9 cellular contexts compared by ENCODE assay signal in genomic region chr1:89519779-89520358, GRCh38. TPM values are rescaled to one million over a fixed set of nuclear protein-coding genes. Genes with fewer than 3 reads are reported as not detected.
DNase-seq lines count a peak whose midpoint lies in the region; ATAC-seq and TF ChIP-seq lines count a peak whose summit lies in the region.
"Had no signal": no experiment of that assay in that cellular context is flagged by ENCODE, and none has a peak within 500 bp of the region (broad histone marks: within the 10 kb centered on the region; RNA-seq: fewer than 3 reads in every experiment).

No MANE protein-coding gene starts in this region.

- H3K4me2 ChIP-seq in SK-N-SH: no peak overlapping the region

- H3K9me3 Mint-ChIP-seq in CD4-positive, CD25-positive, alpha-beta regulatory T cell: no peaks in the 10 kb centered on the region

- TF ChIP-seq EP300 in SK-N-SH (IDR thresholded peaks at IDR 0.05; ENCODE audit: borderline replicate concordance in 1 of 2, low read depth in 1 of 2, low read length in 1 of 2): no peak

- H3K27ac Mint-ChIP-seq in CD4-positive, CD25-positive, alpha-beta regulatory T cell: no peak overlapping the region

- WGBS in SK-N-SH (ENCODE audit: low lambda C conversion rate): 98% methylated on average over 1 of the region's 1 CpG

- H3K27ac ChIP-seq in CD4-positive, CD25-positive, alpha-beta regulatory T cell (ENCODE audit: insufficient read depth, low read length, poor library complexity, severe bottlenecking): no peak overlapping the region
- H3K27ac ChIP-seq in SK-N-SH (ENCODE audit: low read depth in 2 of 2, low read length in 1 of 2): no peak overlapping the region
- H3K27ac ChIP-seq: skin epidermis had no signal

- peak; percentile 44 to 56 for ATAC-seq in CD4-positive, CD25-positive, alpha-beta regulatory T cell (ENCODE audit: low read depth in 2 of 2)
- ATAC-seq in GM18520 (IDR thresholded peaks at IDR 0.05; ENCODE audit: unreplicated experiment) (peak; percentile 49), HG03432 (IDR thresholded peaks at IDR 0.05; ENCODE audit: unreplicated experiment) (peak; percentile 36)

- peaks cover 19% of the 10 kb centered on the region for H3F3A ChIP-seq in SK-N-SH (replicated peaks; ENCODE audit: insufficient read depth)

- no peaks in the 10 kb centered on the region for H4K20me1 ChIP-seq in SK-N-SH (ENCODE audit: insufficient read depth)

- H3K27me3 ChIP-seq in CD4-positive, CD25-positive, alpha-beta regulatory T cell (ENCODE audit: control insufficient read depth, insufficient read depth, low read length): no peaks in the 10 kb centered on the region
- no peaks in the 10 kb centered on the region for H3K27me3 ChIP-seq in SK-N-SH (ENCODE audit: insufficient read depth)

- CTCF ChIA-PET in SK-N-SH (lab: Yijun Ruan, JAX): interaction anchor here (0.9 to 6.0 kb wide), 10 partner anchors 12 to 243 kb away, joined by 3 to 24 read pairs (median 4); no protein-coding TSS in a partner anchor

- H3K4me3 ChIP-seq in CD4-positive, CD25-positive, alpha-beta regulatory T cell (ENCODE audit: low read depth, low read length): no peak overlapping the region
- no peak overlapping the region for H3K4me3 ChIP-seq in SK-N-SH (ENCODE audit: low read depth in 2 of 2, low read length in 1 of 2)
- H3K4me3 ChIP-seq in cardiac fibroblast (replicated peaks in 1 of 2; ENCODE audit: low read depth in 2 of 2, low read length in 2 of 2): no peak overlapping the region
- H3K4me3 ChIP-seq: skin epidermis had no signal

- peak; percentile 75 for TF ChIP-seq RAD21 in SK-N-SH (IDR thresholded peaks at IDR 0.05; ENCODE audit: low read length)

- peak; percentile 15 to 76 (median 55) for DNase-seq in CD4-positive, CD25-positive, alpha-beta regulatory T cell
- peak; percentile 54 for DNase-seq in SK-N-SH
- DNase-seq in cardiac fibroblast (ENCODE audit: low read depth in 2 of 2): peak; percentile 66 to 73
- peak; percentile 39 for DNase-seq in myocyte (ENCODE audit: low read depth)
- DNase-seq in cerebellar nuclear complex (lab: John Stamatoyannopoulos, UW): no peak
- DNase-seq in nucleus accumbens (lab: John Stamatoyannopoulos, UW): no peak

- H3K79me2 ChIP-seq in SK-N-SH (ENCODE audit: insufficient read depth): no peaks in the 10 kb centered on the region

- H3K9me3 ChIP-seq in CD4-positive, CD25-positive, alpha-beta regulatory T cell (ENCODE audit: control insufficient read depth in 2 of 2, low read length in 2 of 2): no peaks in the 10 kb centered on the region
- no peaks in the 10 kb centered on the region for H3K9me3 ChIP-seq in SK-N-SH

- no peaks in the 10 kb centered on the region for H3K36me3 Mint-ChIP-seq in CD4-positive, CD25-positive, alpha-beta regulatory T cell

- no peak overlapping the region for H2AFZ ChIP-seq in SK-N-SH (ENCODE audit: low read depth)

- H3K4me1 ChIP-seq in CD4-positive, CD25-positive, alpha-beta regulatory T cell (ENCODE audit: control insufficient read depth, insufficient read depth, low read length, poor library complexity, severe bottlenecking): peaks cover 9% of the 10 kb centered on the region
- H3K4me1 ChIP-seq in SK-N-SH (ENCODE audit: control insufficient read depth in 1 of 2, insufficient read depth in 2 of 2, low read depth in 1 of 2, low read length in 1 of 2): peaks cover 3 to 7% of the 10 kb centered on the region in 2 experiments; a peak in 2 of 4 replicates

- H3K36me3 ChIP-seq in CD4-positive, CD25-positive, alpha-beta regulatory T cell (ENCODE audit: control insufficient read depth, insufficient read depth, low read length): no peaks in the 10 kb centered on the region
- no peaks in the 10 kb centered on the region for H3K36me3 ChIP-seq in SK-N-SH (replicated peaks in 1 of 2; ENCODE audit: control insufficient read depth in 1 of 2, insufficient read depth in 2 of 2, low read length in 1 of 2)

- no peaks in the 10 kb centered on the region for H3K9me2 ChIP-seq in SK-N-SH

- H3K27me3 Mint-ChIP-seq in CD4-positive, CD25-positive, alpha-beta regulatory T cell: peaks cover 5% of the 10 kb centered on the region

- H3K4me1 Mint-ChIP-seq in CD4-positive, CD25-positive, alpha-beta regulatory T cell: peaks cover 0 to 10% (median 6%) of the 10 kb centered on the region in 4 donors

- TF ChIP-seq CTCF in SK-N-SH (IDR thresholded peaks at IDR 0.05): peak; percentile 58
- TF ChIP-seq CTCF in cardiac fibroblast (IDR thresholded peaks at IDR 0.05; ENCODE audit: low read depth, low read length): peak; percentile 81

- POLR2A ChIA-PET in SK-N-SH (lab: Yijun Ruan, JAX): no interaction called here

- H3K4me3 Mint-ChIP-seq in CD4-positive, CD25-positive, alpha-beta regulatory T cell: no peak overlapping the region

- no peak overlapping the region for H3K9ac ChIP-seq in SK-N-SH

TF ChIP-seq in SK-N-SH, 30 proteins besides CTCF, POLR2A, EP300 and RAD21:
- no peak for TF ChIP-seq FOXM1 (IDR thresholded peaks at IDR 0.05; ENCODE audit: low read depth)
- no peak for TF ChIP-seq ZBTB33 (IDR thresholded peaks at IDR 0.05; ENCODE audit: borderline replicate concordance, low read depth)
- no peak for TF ChIP-seq NRF1 (IDR thresholded peaks at IDR 0.05; ENCODE audit: low read depth, low read length)
- peak; percentile 57 for TF ChIP-seq SMC3 (IDR thresholded peaks at IDR 0.05; ENCODE audit: low read depth, low read length)
- no peak for TF ChIP-seq NFIC (IDR thresholded peaks at IDR 0.05; ENCODE audit: borderline replicate concordance)

RNA-seq across cellular contexts. Expression of gene LRRC8B, which starts 4.8 kb away (rescaled TPM):
- total RNA-seq in CD4-positive, CD25-positive, alpha-beta regulatory T cell: 20.4 TPM
- 10 to 100 TPM in 3 of 4 donors, 1 to 10 TPM in 1; 8.9 to 19.6 (median 17.7) TPM for polyA plus RNA-seq in CD4-positive, CD25-positive, alpha-beta regulatory T cell
- polyA plus RNA-seq in SK-N-SH (2012; rRNA removed): 3.7 and 5.2 TPM in 2 replicates
- 4.5 and 5.8 TPM in 2 replicates for polyA plus RNA-seq in SK-N-SH (2012; cell fraction: cytosol; rRNA removed)
- 2.7 and 4.4 TPM in 2 replicates for polyA plus RNA-seq in SK-N-SH (2012; cell fraction: nucleus; rRNA removed)
- total RNA-seq in myocyte: 11.6 and 14.8 TPM in 2 replicates
- polyA plus RNA-seq in myocyte (2012): 2.6 TPM

Comparison
In these comparisons a context has a peak if more than half of its experiments do, and no peak if none do; other contexts are left out.
1. DNase-seq: peak in CD4-positive, CD25-positive, alpha-beta regulatory T cell (3 of 3), SK-N-SH (single experiment), cardiac fibroblast (2 of 2) and myocyte (single experiment); none in cerebellar nuclear complex (0 of 2) and nucleus accumbens (0 of 56).
2. Peak in every context shown above with its lines, with median percentiles within 50 percentile points of each other: ATAC-seq.